Comparison of ENCODE assay signal across 1 cellular context in genomic region chr1:162412002-162412401, GRCh38.
TF ChIP-seq lines count a peak whose summit lies in the region.

SH2D1B (minus strand) TSS chr1:162412136; CDS start chr1:162412016, 120 bp downstream.

TF ChIP-seq in K562, 482 proteins besides CTCF, POLR2A, EP300 and RAD21 (continued from another document):
- TF ChIP-seq ZFP91 (CRISPR knock-in tag; IDR thresholded peaks at IDR 0.05) (0 out of 2 replicates have a peak, but pooled peaks have one; percentile 38), TAF1 (IDR thresholded peaks at IDR 0.05; ENCODE audit: control insufficient read depth, extremely low read depth, insufficient read depth, low read length, severe bottlenecking) (peak; percentile 21), FOXP1 (CRISPR knock-in tag; IDR thresholded peaks at IDR 0.05) (no peak), MCM3 (IDR thresholded peaks at IDR 0.05) (no peak), ZNF24 (IDR thresholded peaks at IDR 0.05) (0 out of 2 replicates have a peak, but pooled peaks have one; percentile 22), RBM17 (IDR thresholded peaks at IDR 0.05; ENCODE audit: borderline replicate concordance, low read depth, low read length) (no peak), ZNF592 (IDR thresholded peaks at IDR 0.05) (peak; percentile 48; the same call in 1 of the 2 replicates), SMARCB1 (IDR thresholded peaks at IDR 0.05; ENCODE audit: insufficient read length, low read depth) (no peak), CREB3L1 (IDR thresholded peaks at IDR 0.05; ENCODE audit: borderline replicate concordance, low read depth) (no peak), MNT (conservative IDR thresholded peaks at IDR 0.05) (0 out of 4 replicates have a peak, but pooled peaks of 1 of the 2 experiments have one; percentile 2), CLOCK (CRISPR knock-in tag; IDR thresholded peaks at IDR 0.05; ENCODE audit: borderline replicate concordance) (no peak), ZFP36 (IDR thresholded peaks at IDR 0.05; ENCODE audit: low read depth, low read length, partially characterized antibody) (no peak)
- TF ChIP-seq, protein P1, sequence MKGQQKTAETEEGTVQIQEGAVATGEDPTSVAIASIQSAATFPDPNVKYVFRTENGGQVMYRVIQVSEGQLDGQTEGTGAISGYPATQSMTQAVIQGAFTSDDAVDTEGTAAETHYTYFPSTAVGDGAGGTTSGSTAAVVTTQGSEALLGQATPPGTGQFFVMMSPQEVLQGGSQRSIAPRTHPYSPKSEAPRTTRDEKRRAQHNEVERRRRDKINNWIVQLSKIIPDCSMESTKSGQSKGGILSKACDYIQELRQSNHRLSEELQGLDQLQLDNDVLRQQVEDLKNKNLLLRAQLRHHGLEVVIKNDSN (CRISPR knock-in tag; IDR thresholded peaks at IDR 0.05), result peak; percentile 59
- TF ChIP-seq, protein P2, sequence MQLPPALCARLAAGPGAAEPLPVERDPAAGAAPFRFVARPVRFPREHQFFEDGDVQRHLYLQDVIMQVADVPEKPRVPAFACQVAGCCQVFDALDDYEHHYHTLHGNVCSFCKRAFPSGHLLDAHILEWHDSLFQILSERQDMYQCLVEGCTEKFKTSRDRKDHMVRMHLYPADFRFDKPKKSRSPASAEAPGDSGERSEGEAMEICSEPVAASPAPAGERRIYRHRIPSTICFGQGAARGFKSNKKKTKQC (CRISPR knock-in tag; IDR thresholded peaks at IDR 0.05), result no peak
